Comparison of ENCODE assay signal across 23 cellular contexts in genomic region chr5:31007672-31008071, GRCh38.
A peak's percentile ranks its signal among the peaks of the same experiment; 100 is the strongest.
DNase-seq lines count a peak whose midpoint lies in the region; ATAC-seq, FAIRE-seq and TF ChIP-seq lines count a peak whose summit lies in the region.
"Had no signal": no experiment of that assay in that cellular context is flagged by ENCODE, and none has a peak within 500 bp of the region (broad histone marks: within the 10 kb centered on the region; RNA-seq: fewer than 3 reads in every experiment).

No MANE protein-coding gene starts in this region.

- H3K4me1 ChIP-seq in Loucy (ENCODE audit: insufficient read depth, low read length, poor library complexity, severe bottlenecking): no peaks in the 10 kb centered on the region

- no peaks in the 10 kb centered on the region for H3K9me3 ChIP-seq in Loucy (ENCODE audit: insufficient read depth, low read depth, low read length)

- H3K4me1 Mint-ChIP-seq in effector memory CD8-positive, alpha-beta T cell (ENCODE audit: low read depth in 2 of 2): no peaks in the 10 kb centered on the region
- H3K4me1 Mint-ChIP-seq: B cell; CD4-positive, alpha-beta memory T cell had no signal

- no peak for ATAC-seq in effector memory CD8-positive, alpha-beta T cell (replicated peaks)
- no peak for ATAC-seq in GM19328 (IDR thresholded peaks at IDR 0.05; ENCODE audit: unreplicated experiment)

- no peak overlapping the region for H3K4me3 Mint-ChIP-seq in effector memory CD8-positive, alpha-beta T cell
- H3K4me3 Mint-ChIP-seq: B cell; CD4-positive, alpha-beta memory T cell; HFFc6 had no signal

- H3K27me3 ChIP-seq in Loucy (ENCODE audit: insufficient read depth, low read length, poor library complexity, severe bottlenecking) (no peaks in the 10 kb centered on the region), bronchial epithelial cell (ENCODE audit: control insufficient read depth, insufficient read depth, low read length) (no peaks in the 10 kb centered on the region)

- H3K36me3 Mint-ChIP-seq in effector memory CD8-positive, alpha-beta T cell (ENCODE audit: insufficient read depth): no peaks in the 10 kb centered on the region
- H3K36me3 Mint-ChIP-seq: CD4-positive, alpha-beta memory T cell had no signal

- no peak overlapping the region for H3K4me2 ChIP-seq in Loucy (ENCODE audit: low read depth, low read length, poor library complexity, severe bottlenecking)
- H3K4me2 ChIP-seq: KMS-11 had no signal

- H3F3A ChIP-seq in Loucy (ENCODE audit: low read depth): no peaks in the 10 kb centered on the region

- TF ChIP-seq CTCF in Loucy (conservative IDR thresholded peaks at IDR 0.05; ENCODE audit: low read length) (0 out of 2 replicates have a peak, but pooled peaks have one; percentile 10), bronchial epithelial cell (IDR thresholded peaks at IDR 0.05; ENCODE audit: insufficient read depth, low read length, severe bottlenecking) (peak; percentile 4)

- no peaks in the 10 kb centered on the region for H3K27me3 Mint-ChIP-seq in effector memory CD8-positive, alpha-beta T cell
- H3K27me3 Mint-ChIP-seq: B cell; CD4-positive, alpha-beta memory T cell had no signal

- H3K27ac Mint-ChIP-seq in effector memory CD8-positive, alpha-beta T cell: no peak overlapping the region
- H3K27ac Mint-ChIP-seq: B cell; CD4-positive, alpha-beta memory T cell; HFFc6 had no signal

- peaks cover 19 to 35% of the 10 kb centered on the region in 2 donors for H3K9me3 Mint-ChIP-seq in effector memory CD8-positive, alpha-beta T cell

- no peak for FAIRE-seq in bronchial epithelial cell (lab: Jason Lieb, UNC)
- FAIRE-seq: GM12891, H54 had no signal

- no peak overlapping the region for H3K4me3 ChIP-seq in Loucy (ENCODE audit: low read length, poor library complexity, severe bottlenecking)
- H3K4me3 ChIP-seq in bronchial epithelial cell (ENCODE audit: low read depth, low read length): no peak overlapping the region

- H3K36me3 ChIP-seq in Loucy (ENCODE audit: insufficient read depth, low read length): no peaks in the 10 kb centered on the region
- H3K36me3 ChIP-seq in bronchial epithelial cell (ENCODE audit: control insufficient read depth, insufficient read depth, low read length): no peaks in the 10 kb centered on the region

- peak; percentile 18 for DNase-seq in NCI-H82 (lab: John Stamatoyannopoulos, UW)
- DNase-seq in NCI-H82 treated with DMSO at 0.1 percent for 48 hours (lab: John Stamatoyannopoulos, UW; ENCODE audit: unreplicated experiment): no peak
- DNase-seq in bronchial epithelial cell (ENCODE audit: low read depth): no peak
- no peak for DNase-seq in effector memory CD8-positive, alpha-beta T cell
- DNase-seq in amygdala (lab: John Stamatoyannopoulos, UW): no peak
- no peak for DNase-seq in iPS-NIHi11 (ENCODE audit: low spot score)
- DNase-seq: CD4-positive, alpha-beta memory T cell; EL; HFFc6; NCI-H1417; NCI-H187; NCI-H345; NCI-H524 treated with DMSO at 0.1 percent for 48 hours; NK-92 treated with Interleukin-12 subunit alpha and Interleukin-12 subunit beta, amount 100 ng/mL, for 24 hours; OCI-M1; RPMI8226; SIG-M5 had no signal

- H3K9ac ChIP-seq in Loucy (ENCODE audit: low read depth, low read length, poor library complexity, severe bottlenecking): no peak overlapping the region
- H3K9ac ChIP-seq: KMS-11 had no signal

- no peaks in the 10 kb centered on the region for H3K79me2 ChIP-seq in Loucy (ENCODE audit: insufficient read depth, low read length)

- no peaks in the 10 kb centered on the region for H4K20me1 ChIP-seq in Loucy (ENCODE audit: insufficient read depth, low read length, poor library complexity, severe bottlenecking)

- H3K9me2 ChIP-seq in Loucy (replicated peaks; ENCODE audit: low read depth, low read length): no peaks in the 10 kb centered on the region

- H2AFZ ChIP-seq in Loucy (ENCODE audit: low read length): no peak overlapping the region
